Comparison of ENCODE assay signal across 24 cellular contexts in the genomic region with DNA sequence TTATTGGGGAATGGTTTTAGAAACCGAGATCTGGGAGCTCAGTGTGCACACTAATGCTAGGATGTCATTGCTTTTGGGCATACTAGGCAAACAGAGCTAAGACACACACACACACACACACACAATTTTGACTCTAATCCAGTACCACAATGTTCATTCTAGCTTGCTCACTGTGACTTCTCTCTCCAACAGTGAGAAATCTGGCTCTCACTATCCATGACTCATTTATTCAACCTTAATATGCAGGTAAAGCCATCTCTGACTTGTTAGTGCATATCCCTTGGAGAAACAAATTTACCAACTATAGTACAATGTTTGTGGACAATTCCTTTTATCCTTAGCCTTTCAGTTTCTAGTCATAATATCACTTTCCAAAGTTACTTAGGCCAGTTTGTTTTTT.
"Had no signal": no experiment of that assay in that cellular context is flagged by ENCODE, and none has a peak within 500 bp of the region (broad histone marks: within the 10 kb centered on the region; RNA-seq: fewer than 3 reads in every experiment).

No MANE protein-coding gene starts in this region.

- FAIRE-seq: colon, frontal cortex, small intestine had no signal

- DNase-seq: dorsolateral prefrontal cortex; effector CD4-positive, alpha-beta T cell; esophagus squamous epithelium; hypothalamus; immature natural killer cell; islet precursor cell; left cardiac atrium; left lung; mesendoderm; midbrain; naive thymus-derived CD4-positive, alpha-beta T cell; right lobe of liver; small intestine; stimulated activated CD4-positive, alpha-beta T cell treated with anti-CD3 and anti-CD28 coated beads, Interleukin-15, amount 100 ng/mL, for 24 hours; stimulated activated CD4-positive, alpha-beta T cell treated with anti-CD3 and anti-CD28 coated beads, Interleukin-2, amount 100 ng/mL, for 48 hours; stimulated activated naive B cell treated with anti-CD40 and anti-IgM and Interleukin-4, amounts not matched to agents 10 μg/mL and 1 μg/mL and 100 μg/mL, for 72 hours; upper lobe of left lung; uterus had no signal

- H3K36me3 ChIP-seq: esophagus squamous epithelium, left lung, neural progenitor cell, right lobe of liver, thoracic aorta, tibial nerve, upper lobe of left lung, uterus had no signal

- ATAC-seq: left cardiac atrium; left lung; naive thymus-derived CD4-positive, alpha-beta T cell; right lobe of liver; stimulated activated naive B cell treated with anti-CD40 and anti-IgM and Interleukin-4, amounts not matched to agents 10 μg/mL and 1 μg/mL and 100 μg/mL, for 72 hours had no signal

- H3K27me3 ChIP-seq: right lobe of liver, tibial nerve, upper lobe of left lung, uterus had no signal

- H3K27ac ChIP-seq: dorsolateral prefrontal cortex, left lung, neural progenitor cell, parathyroid adenoma, right lobe of liver, thoracic aorta, tibial nerve, upper lobe of left lung, uterus had no signal

- H3K4me3 ChIP-seq: dorsolateral prefrontal cortex, esophagus squamous epithelium, left lung, neural progenitor cell, right lobe of liver, thoracic aorta, tibial nerve, upper lobe of left lung, uterus had no signal
